ENCODE assay signal across 1 cellular context in genomic region chr1:114668373-114668772, GRCh38.
TF ChIP-seq lines count a peak whose summit lies in the region.

No MANE protein-coding gene starts in this region.

TF ChIP-seq in GM23338, 12 proteins besides CTCF, POLR2A, EP300 and RAD21:
- TF ChIP-seq REST (IDR thresholded peaks at IDR 0.05; ENCODE audit: unreplicated experiment): no peak
- TF ChIP-seq POLR2AphosphoS5 (IDR thresholded peaks at IDR 0.05; ENCODE audit: low read depth): no peak
